In genomic region chr5:96080557-96080956, GRCh38 we compare ENCODE assay signal across 12 cellular contexts.
DNase-seq lines count a peak whose midpoint lies in the region; ATAC-seq and TF ChIP-seq lines count a peak whose summit lies in the region.
"Had no signal": no experiment of that assay in that cellular context is flagged by ENCODE, and none has a peak within 500 bp of the region (broad histone marks: within the 10 kb centered on the region; RNA-seq: fewer than 3 reads in every experiment).

No MANE protein-coding gene starts in this region.

- H3K36me3 Mint-ChIP-seq in T-helper 2 cell treated with Interferon-gamma antibody and Interleukin-4, amounts not matched to agents 5 μg/mL and 100 μg/mL, for 36 hours (ENCODE audit: low read depth) = no peaks in the 10 kb centered on the region
- H3K36me3 Mint-ChIP-seq in nephron progenitor cell (ENCODE audit: low read depth) = no peaks in the 10 kb centered on the region

- TF ChIP-seq CTCF in cardiac fibroblast (IDR thresholded peaks at IDR 0.05; ENCODE audit: low read depth, low read length) (no peak), nephron progenitor cell (IDR thresholded peaks at IDR 0.05) (no peak)

- H3K9me3 Mint-ChIP-seq in T-helper 2 cell treated with Interferon-gamma antibody and Interleukin-4, amounts not matched to agents 5 μg/mL and 100 μg/mL, for 36 hours = no peaks in the 10 kb centered on the region
- peaks cover 15% of the 10 kb centered on the region for H3K9me3 Mint-ChIP-seq in nephron progenitor cell

- no peak overlapping the region for H3K4me3 Mint-ChIP-seq in T-helper 2 cell treated with Interferon-gamma antibody and Interleukin-4, amounts not matched to agents 5 μg/mL and 100 μg/mL, for 36 hours
- H3K4me3 Mint-ChIP-seq in nephron progenitor cell = no peak overlapping the region

- peak; percentile 13 for DNase-seq in T-helper 2 cell treated with Interferon-gamma antibody and Interleukin-4, amounts not matched to agents 5 μg/mL and 100 μg/mL, for 36 hours (ENCODE audit: low spot score)
- no peak for DNase-seq in T-helper 2 cell
- peak; percentile 90 for DNase-seq in LHCN-M2 (ENCODE audit: low read depth)
- DNase-seq in cardiac fibroblast (ENCODE audit: low read depth in 2 of 2) = peak; percentile 33 to 88
- DNase-seq in myocyte (ENCODE audit: low read depth) = peak; percentile 78
- DNase-seq in nephron progenitor cell = no peak
- DNase-seq in cerebellum (ENCODE audit: low spot score) = no peak
- DNase-seq: activated gamma-delta T cell, DMS79 treated with DMSO at 0.1 percent for 48 hours, dorsolateral prefrontal cortex, NCI-H2107 had no signal

- no peak for ATAC-seq in HG03521 (IDR thresholded peaks at IDR 0.05; ENCODE audit: unreplicated experiment)

- H3K4me3 ChIP-seq in cardiac fibroblast (replicated peaks in 1 of 2; ENCODE audit: low read depth in 2 of 2, low read length in 2 of 2) = no peak overlapping the region
- H3K4me3 ChIP-seq: dorsolateral prefrontal cortex had no signal

- no peak overlapping the region for H3K27ac Mint-ChIP-seq in T-helper 2 cell treated with Interferon-gamma antibody and Interleukin-4, amounts not matched to agents 5 μg/mL and 100 μg/mL, for 36 hours
- no peak overlapping the region for H3K27ac Mint-ChIP-seq in nephron progenitor cell

- peaks cover 8% of the 10 kb centered on the region for H3K4me1 Mint-ChIP-seq in T-helper 2 cell treated with Interferon-gamma antibody and Interleukin-4, amounts not matched to agents 5 μg/mL and 100 μg/mL, for 36 hours (ENCODE audit: low read depth)
- H3K4me1 Mint-ChIP-seq in nephron progenitor cell = peaks cover 56% of the 10 kb centered on the region

- no peaks in the 10 kb centered on the region for H3K27me3 Mint-ChIP-seq in T-helper 2 cell treated with Interferon-gamma antibody and Interleukin-4, amounts not matched to agents 5 μg/mL and 100 μg/mL, for 36 hours (ENCODE audit: low read depth)
- H3K27me3 Mint-ChIP-seq in nephron progenitor cell (ENCODE audit: low read depth, poor library complexity) = no peaks in the 10 kb centered on the region

Comparison
In these comparisons a context has a peak if more than half of its experiments do, and no peak if none do; other contexts are left out.
1. DNase-seq: peak in T-helper 2 cell treated with Interferon-gamma antibody and Interleukin-4, amounts not matched to agents 5 μg/mL and 100 μg/mL, for 36 hours (single experiment), LHCN-M2 (single experiment), cardiac fibroblast (2 of 2) and myocyte (single experiment); none in T-helper 2 cell (0 of 5), nephron progenitor cell (single experiment) and cerebellum (single experiment).